Comparison of ENCODE assay signal across 23 cellular contexts in the genomic region with DNA sequence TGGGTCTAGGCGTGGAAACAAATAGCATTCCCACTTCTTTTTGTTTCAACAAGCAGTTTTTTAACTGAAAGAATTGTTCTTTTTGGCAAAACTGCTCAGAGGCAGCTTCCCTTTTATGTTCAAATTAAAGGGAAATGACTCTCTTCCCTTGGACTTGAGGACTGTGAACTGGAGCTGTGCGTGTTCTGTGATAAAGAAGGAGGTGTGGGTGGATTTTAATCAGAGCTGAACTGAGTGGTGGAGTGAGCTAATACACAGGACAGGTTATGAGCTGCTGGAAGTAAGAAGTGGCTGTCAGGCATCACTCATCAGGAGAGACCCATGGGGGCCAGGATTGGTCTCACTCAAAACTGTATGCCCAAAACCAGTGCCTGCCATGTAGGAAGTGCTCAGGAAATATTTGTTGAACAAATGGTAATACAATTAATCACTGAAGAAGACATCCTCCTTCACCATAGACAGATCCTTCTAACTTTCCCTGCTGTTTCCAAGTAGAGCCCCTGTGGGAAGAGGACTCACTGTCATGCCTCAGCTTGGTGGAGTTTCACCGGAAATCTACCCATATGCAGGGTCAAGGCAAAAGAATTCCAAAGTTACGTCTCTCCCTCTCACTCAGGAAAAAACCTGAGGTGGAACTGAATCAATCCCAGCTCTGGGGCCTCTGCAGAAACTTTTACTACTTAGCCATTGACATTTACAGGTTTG. TPM values are rescaled to one million over a fixed set of nuclear protein-coding genes. Genes with fewer than 3 reads are reported as not detected.
DNase-seq lines count a peak whose midpoint lies in the region; ATAC-seq and TF ChIP-seq lines count a peak whose summit lies in the region.
"Had no signal": no experiment of that assay in that cellular context is flagged by ENCODE, and none has a peak within 500 bp of the region (broad histone marks: within the 10 kb centered on the region; RNA-seq: fewer than 3 reads in every experiment).

No MANE protein-coding gene starts in this region.

- no peaks in the 10 kb centered on the region for H3K4me1 Mint-ChIP-seq in activated T-cell treated with anti-CD3 and anti-CD28 coated beads, Interleukin-2, amount 50 U/mL, for 24 hours (ENCODE audit: low read depth)
- peaks cover 4% of the 10 kb centered on the region for H3K4me1 Mint-ChIP-seq in endodermal cell
- H3K4me1 Mint-ChIP-seq in osteocyte (ENCODE audit: unreplicated experiment) = peaks cover 4% of the 10 kb centered on the region
- H3K4me1 Mint-ChIP-seq in activated CD8-positive, alpha-beta T cell treated with anti-CD3 and anti-CD28 coated beads, Interleukin-2, amount 10 ng/mL, durations not matched to agents 7 days and 5 days (ENCODE audit: low read depth) = no peaks in the 10 kb centered on the region
- H3K4me1 Mint-ChIP-seq: activated CD4-positive, alpha-beta T cell treated with anti-CD3 and anti-CD28 coated beads, Interleukin-2, amount 10 ng/mL, durations not matched to agents 7 days and 5 days; stimulated activated memory B cell treated with anti-CD40 and anti-IgM and Interleukin-4, amounts not matched to agents 10 μg/mL and 1 μg/mL and 100 μg/mL, for 72 hours had no signal

- peaks cover 44% of the 10 kb centered on the region for H3K36me3 Mint-ChIP-seq in activated T-cell treated with anti-CD3 and anti-CD28 coated beads, Interleukin-2, amount 50 U/mL, for 24 hours (ENCODE audit: low read depth)
- H3K36me3 Mint-ChIP-seq in endodermal cell (ENCODE audit: low read depth) = peaks cover 40% of the 10 kb centered on the region
- peaks cover 49% of the 10 kb centered on the region for H3K36me3 Mint-ChIP-seq in osteocyte (ENCODE audit: unreplicated experiment)
- H3K36me3 Mint-ChIP-seq in activated CD8-positive, alpha-beta T cell treated with anti-CD3 and anti-CD28 coated beads, Interleukin-2, amount 10 ng/mL, durations not matched to agents 7 days and 5 days (ENCODE audit: low read depth) = no peaks in the 10 kb centered on the region

- H3K4me1 ChIP-seq in endodermal cell (ENCODE audit: control insufficient read depth, insufficient read depth, low read length) = no peaks in the 10 kb centered on the region
- H3K4me1 ChIP-seq in uterus = no peaks in the 10 kb centered on the region
- H3K4me1 ChIP-seq: colonic mucosa, SJCRH30 had no signal

- 93 to 96% methylated on average over 3 to 4 of the region's 4 CpGs for WGBS in endodermal cell (ENCODE audit: insufficient coverage in 1 of 2, insufficient read length in 1 of 2), 2 experiments

- CTCF ChIA-PET in activated CD8-positive, alpha-beta T cell treated with anti-CD3 and anti-CD28 coated beads, Interleukin-2, amount 10 ng/mL, durations not matched to agents 7 days and 5 days (lab: Charles Lee) = no interaction called here

- H3K27ac ChIP-seq in endodermal cell (ENCODE audit: low read depth, low read length) (no peak overlapping the region), uterus (peak overlapping the region; percentile 0 to 36)
- H3K27ac ChIP-seq: colonic mucosa, KMS-11, SJCRH30 had no signal

- intact Hi-C loops in uterus (cut with DNase I; ENCODE audit: low total_unique reads) = no loop called here

- no peaks in the 10 kb centered on the region for H3K9me3 Mint-ChIP-seq in activated T-cell treated with anti-CD3 and anti-CD28 coated beads, Interleukin-2, amount 50 U/mL, for 24 hours
- H3K9me3 Mint-ChIP-seq in endodermal cell (no peaks in the 10 kb centered on the region), osteocyte (ENCODE audit: unreplicated experiment) (no peaks in the 10 kb centered on the region)
- H3K9me3 Mint-ChIP-seq in activated CD8-positive, alpha-beta T cell treated with anti-CD3 and anti-CD28 coated beads, Interleukin-2, amount 10 ng/mL, durations not matched to agents 7 days and 5 days (ENCODE audit: insufficient read depth) = no peaks in the 10 kb centered on the region
- H3K9me3 Mint-ChIP-seq: activated CD4-positive, alpha-beta T cell treated with anti-CD3 and anti-CD28 coated beads, Interleukin-2, amount 10 ng/mL, durations not matched to agents 7 days and 5 days; activated T-cell treated with anti-CD3 and anti-CD28 coated beads, Interleukin-2, amount 50 U/mL, for 4 hours; naive thymus-derived CD4-positive, alpha-beta T cell; stimulated activated memory B cell treated with anti-CD40 and anti-IgM and Interleukin-4, amounts not matched to agents 10 μg/mL and 1 μg/mL and 100 μg/mL, for 72 hours had no signal

- H3K27me3 ChIP-seq in endodermal cell (ENCODE audit: control insufficient read depth, insufficient read depth, low read length, poor library complexity, severe bottlenecking) = no peaks in the 10 kb centered on the region
- H3K27me3 ChIP-seq in uterus = no peaks in the 10 kb centered on the region
- H3K27me3 ChIP-seq: colonic mucosa, SJCRH30 had no signal

- H3K9me3 ChIP-seq in endodermal cell (ENCODE audit: control insufficient read depth, low read length) (no peaks in the 10 kb centered on the region), uterus (no peaks in the 10 kb centered on the region)
- H3K9me3 ChIP-seq: colonic mucosa, SJCRH30 had no signal

- H3K9ac ChIP-seq in endodermal cell (ENCODE audit: extremely low read depth, low read length, poor library complexity, severe bottlenecking) = no peak overlapping the region
- H3K9ac ChIP-seq: KMS-11 had no signal

- no peak for ATAC-seq in activated CD8-positive, alpha-beta T cell treated with anti-CD3 and anti-CD28 coated beads, Interleukin-2, amount 10 ng/mL, durations not matched to agents 7 days and 5 days
- no peak for ATAC-seq in HG02852 (IDR thresholded peaks at IDR 0.05; ENCODE audit: unreplicated experiment)
- ATAC-seq: activated T-cell treated with anti-CD3 and anti-CD28 coated beads, Interleukin-2, amount 50 U/mL, for 4 hours; esophagus mucosa; naive thymus-derived CD4-positive, alpha-beta T cell; stimulated activated memory B cell treated with anti-CD40 and anti-IgM and Interleukin-4, amounts not matched to agents 10 μg/mL and 1 μg/mL and 100 μg/mL, for 72 hours had no signal

- H3K27ac Mint-ChIP-seq in activated T-cell treated with anti-CD3 and anti-CD28 coated beads, Interleukin-2, amount 50 U/mL, for 24 hours = peak overlapping the region; percentile 10
- H3K27ac Mint-ChIP-seq in endodermal cell (peak overlapping the region; percentile 54), osteocyte (ENCODE audit: unreplicated experiment) (peak overlapping the region; percentile 32)
- H3K27ac Mint-ChIP-seq in activated CD8-positive, alpha-beta T cell treated with anti-CD3 and anti-CD28 coated beads, Interleukin-2, amount 10 ng/mL, durations not matched to agents 7 days and 5 days = no peak overlapping the region
- H3K27ac Mint-ChIP-seq: activated CD4-positive, alpha-beta T cell treated with anti-CD3 and anti-CD28 coated beads, Interleukin-2, amount 10 ng/mL, durations not matched to agents 7 days and 5 days; stimulated activated memory B cell treated with anti-CD40 and anti-IgM and Interleukin-4, amounts not matched to agents 10 μg/mL and 1 μg/mL and 100 μg/mL, for 72 hours had no signal

- no peak for DNase-seq in activated T-cell treated with anti-CD3 and anti-CD28 coated beads, Interleukin-2, amount 50 U/mL, for 24 hours
- DNase-seq in activated T-cell treated with anti-CD3 and anti-CD28 coated beads, Interleukin-2, amount 50 U/mL, for 1 hour = no peak
- DNase-seq in endodermal cell (no peak), osteocyte (ENCODE audit: extremely low spot score, unreplicated experiment) (no peak), uterus (no peak), COLO829 (ENCODE audit: low spot score) (no peak)
- no peak for DNase-seq in activated CD8-positive, alpha-beta T cell treated with anti-CD3 and anti-CD28 coated beads, Interleukin-2, amount 10 ng/mL, durations not matched to agents 7 days and 5 days
- DNase-seq: 8988T; activated CD4-positive, alpha-beta T cell treated with anti-CD3 and anti-CD28 coated beads, Interleukin-2, amount 10 ng/mL, durations not matched to agents 7 days and 5 days; activated T-cell treated with anti-CD3 and anti-CD28 coated beads, Interleukin-2, amount 50 U/mL, for 4 hours; colonic mucosa; COR-L47; GF-D8; kidney glomerular epithelial cell; naive thymus-derived CD4-positive, alpha-beta T cell; NCI-H1105 treated with DMSO at 0.1 percent for 48 hours; NCI-H2171 treated with DMSO at 0.1 percent for 48 hours; SJCRH30; T1000 had no signal

- H3K4me3 Mint-ChIP-seq in activated T-cell treated with anti-CD3 and anti-CD28 coated beads, Interleukin-2, amount 50 U/mL, for 24 hours = no peak overlapping the region
- H3K4me3 Mint-ChIP-seq in endodermal cell = no peak overlapping the region
- H3K4me3 Mint-ChIP-seq in osteocyte (ENCODE audit: unreplicated experiment) = no peak overlapping the region
- no peak overlapping the region for H3K4me3 Mint-ChIP-seq in activated CD8-positive, alpha-beta T cell treated with anti-CD3 and anti-CD28 coated beads, Interleukin-2, amount 10 ng/mL, durations not matched to agents 7 days and 5 days
- H3K4me3 Mint-ChIP-seq: activated CD4-positive, alpha-beta T cell treated with anti-CD3 and anti-CD28 coated beads, Interleukin-2, amount 10 ng/mL, durations not matched to agents 7 days and 5 days; activated T-cell treated with anti-CD3 and anti-CD28 coated beads, Interleukin-2, amount 50 U/mL, for 4 hours; naive thymus-derived CD4-positive, alpha-beta T cell; stimulated activated memory B cell treated with anti-CD40 and anti-IgM and Interleukin-4, amounts not matched to agents 10 μg/mL and 1 μg/mL and 100 μg/mL, for 72 hours had no signal

- no peak for TF ChIP-seq POLR2A in uterus (IDR thresholded peaks at IDR 0.05)

- H3K36me3 ChIP-seq in endodermal cell (ENCODE audit: control insufficient read depth, insufficient read depth, low read length) (peaks cover 84% of the 10 kb centered on the region), uterus (no peaks in the 10 kb centered on the region)
- H3K36me3 ChIP-seq: colonic mucosa, SJCRH30 had no signal

- no peak for TF ChIP-seq CTCF in endodermal cell (conservative IDR thresholded peaks at IDR 0.05)
- no peak for TF ChIP-seq CTCF in osteocyte (IDR thresholded peaks at IDR 0.05)
- no peak for TF ChIP-seq CTCF in uterus (IDR thresholded peaks at IDR 0.05)

- POLR2A ChIA-PET in activated CD8-positive, alpha-beta T cell treated with anti-CD3 and anti-CD28 coated beads, Interleukin-2, amount 10 ng/mL, durations not matched to agents 7 days and 5 days (lab: Charles Lee) = no interaction called here

- H3K27me3 Mint-ChIP-seq in activated T-cell treated with anti-CD3 and anti-CD28 coated beads, Interleukin-2, amount 50 U/mL, for 24 hours = no peaks in the 10 kb centered on the region
- no peaks in the 10 kb centered on the region for H3K27me3 Mint-ChIP-seq in endodermal cell (ENCODE audit: insufficient read depth)
- no peaks in the 10 kb centered on the region for H3K27me3 Mint-ChIP-seq in osteocyte (ENCODE audit: unreplicated experiment)
- no peaks in the 10 kb centered on the region for H3K27me3 Mint-ChIP-seq in activated CD8-positive, alpha-beta T cell treated with anti-CD3 and anti-CD28 coated beads, Interleukin-2, amount 10 ng/mL, durations not matched to agents 7 days and 5 days (ENCODE audit: low read depth)
- H3K27me3 Mint-ChIP-seq: activated CD4-positive, alpha-beta T cell treated with anti-CD3 and anti-CD28 coated beads, Interleukin-2, amount 10 ng/mL, durations not matched to agents 7 days and 5 days; naive thymus-derived CD4-positive, alpha-beta T cell; stimulated activated memory B cell treated with anti-CD40 and anti-IgM and Interleukin-4, amounts not matched to agents 10 μg/mL and 1 μg/mL and 100 μg/mL, for 72 hours had no signal

- no peak overlapping the region for H3K4me3 ChIP-seq in endodermal cell (ENCODE audit: low read length)
- H3K4me3 ChIP-seq in uterus = no peak overlapping the region
- H3K4me3 ChIP-seq: colonic mucosa, SJCRH30 had no signal

RNA-seq across cellular contexts. Expression of gene FEZ2, which starts 55.9 kb away (rescaled TPM):
- 10 to 100 TPM; 30.0 to 37.3 TPM for total RNA-seq in endodermal cell
- 46.2 TPM for polyA plus RNA-seq in endodermal cell (2013, experiment 1 of 2)
- polyA plus RNA-seq in endodermal cell (2013, experiment 2 of 2) = 44.9 TPM
- total RNA-seq in osteocyte = 50.5 and 52.9 TPM in 2 replicates
- total RNA-seq in uterus = 10 to 100 TPM; 27.9 to 66.6 (median 39.7) TPM
- 10 to 100 TPM; 17.3 to 20.3 TPM for total RNA-seq in activated CD8-positive, alpha-beta T cell treated with anti-CD3 and anti-CD28 coated beads, Interleukin-2, amount 10 ng/mL, durations not matched to agents 7 days and 5 days
